Comparison of ENCODE assay signal across 8 cellular contexts in the genomic region with DNA sequence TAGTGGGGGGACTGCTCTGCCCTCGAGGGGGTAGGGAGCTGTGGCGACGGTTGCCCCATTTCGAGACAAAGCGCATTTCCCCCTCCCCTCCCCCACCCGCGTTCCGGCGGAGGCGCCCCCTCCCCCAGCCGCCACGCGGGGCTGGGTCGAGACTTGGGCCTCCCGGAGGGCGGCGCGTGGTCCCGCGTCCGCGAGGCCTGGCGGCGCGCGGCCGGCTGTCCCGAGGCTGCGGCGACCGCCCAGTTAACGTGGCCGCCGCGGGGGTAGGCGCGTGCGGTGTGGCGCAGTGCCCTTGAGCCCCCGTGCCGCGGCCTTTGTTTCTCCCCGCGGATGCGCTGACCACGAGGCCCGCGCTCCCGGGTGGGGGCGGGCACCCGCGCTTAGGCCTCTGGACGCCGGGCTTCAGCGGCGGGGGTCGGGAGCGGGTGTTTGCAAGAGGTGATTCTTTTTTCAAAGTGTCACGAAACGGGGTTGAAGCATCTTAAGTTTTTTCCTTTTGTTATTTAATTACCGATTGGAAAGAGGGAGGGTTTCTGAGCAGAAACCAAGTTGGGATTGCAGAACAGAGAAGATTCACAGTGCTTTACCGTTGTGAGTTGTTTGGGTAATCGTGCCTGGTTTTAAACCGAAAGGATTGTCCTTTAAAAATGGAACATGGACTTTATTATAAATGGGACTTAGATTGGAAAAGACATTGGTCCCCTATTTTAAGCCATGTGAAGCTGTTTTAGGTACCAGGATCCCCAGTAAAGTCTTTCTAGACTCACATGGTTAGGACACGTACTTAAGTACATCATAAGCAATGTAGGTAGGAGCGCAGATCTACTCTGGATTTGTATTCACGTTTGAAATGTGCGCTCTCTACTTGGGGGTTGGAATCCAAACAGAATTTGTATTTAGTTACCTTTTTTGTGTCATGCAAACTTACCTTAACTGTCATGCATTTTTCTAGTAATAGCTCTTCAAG. TPM values are rescaled to one million over a fixed set of nuclear protein-coding genes. Genes with fewer than 3 reads are reported as not detected.
A peak's percentile ranks its signal among the peaks of the same experiment; 100 is the strongest.
DNase-seq lines count a peak whose midpoint lies in the region; ATAC-seq and TF ChIP-seq lines count a peak whose summit lies in the region.

No MANE protein-coding gene starts in this region.

- no peak overlapping the region for H2AFZ ChIP-seq in Karpas-422 (ENCODE audit: low read length)

- no peak for TF ChIP-seq POLR2A in lower leg skin (IDR thresholded peaks at IDR 0.05)

- peak overlapping the region; percentile 95 for H3K27ac ChIP-seq in Karpas-422 (ENCODE audit: low read length)

- ATAC-seq in GM18907 (IDR thresholded peaks at IDR 0.05; ENCODE audit: unreplicated experiment) (peak; percentile 5), GM18870 (IDR thresholded peaks at IDR 0.05; ENCODE audit: unreplicated experiment) (no peak)

- no peaks in the 10 kb centered on the region for H3K9me3 ChIP-seq in Karpas-422 (ENCODE audit: low read length)

- peaks cover 56% of the 10 kb centered on the region for H3K4me1 ChIP-seq in Karpas-422 (ENCODE audit: low read length)

- 2% methylated on average over 26 to 27 of the region's 68 CpGs for WGBS in lower leg skin, 2 donors

- peaks cover 88% of the 10 kb centered on the region for H3K79me2 ChIP-seq in Karpas-422 (ENCODE audit: low read length)

- no peak for TF ChIP-seq CTCF in lower leg skin (IDR thresholded peaks at IDR 0.05)

- no peaks in the 10 kb centered on the region for H3K27me3 Mint-ChIP-seq in dendritic cell treated with granulocyte-macrophage colony-stimulating factor and Interleukin-4, amounts not matched to agents 40 ng/mL and 50 ng/mL, for 4 days

- peaks cover 33% of the 10 kb centered on the region for H3K4me1 Mint-ChIP-seq in dendritic cell treated with granulocyte-macrophage colony-stimulating factor and Interleukin-4, amounts not matched to agents 40 ng/mL and 50 ng/mL, for 4 days (ENCODE audit: low read depth)

- intact Hi-C loops in dendritic cell treated with granulocyte-macrophage colony-stimulating factor and Interleukin-4, amounts not matched to agents 40 ng/mL and 50 ng/mL, for 4 days (cut with micrococcal nuclease) = loop anchor here (2.0 to 5.0 kb wide), 4 partner anchors 90 to 305 kb away; a partner anchor contains a TSS
- intact Hi-C loops in lower leg skin (cut with DNase I; ENCODE audit: low total_unique reads) = loop anchor here (10.0 kb wide), 1 partner anchor 962 kb away; a partner anchor contains a TSS

- peaks cover 60% of the 10 kb centered on the region for H3K36me3 ChIP-seq in Karpas-422 (ENCODE audit: insufficient read depth, low read length)

- H3K4me3 Mint-ChIP-seq in dendritic cell treated with granulocyte-macrophage colony-stimulating factor and Interleukin-4, amounts not matched to agents 40 ng/mL and 50 ng/mL, for 4 days = peak overlapping the region; percentile 82

- peak overlapping the region; percentile 90 for H3K4me3 ChIP-seq in Karpas-422 (ENCODE audit: low read length)
- H3K4me3 ChIP-seq in lower leg skin (ENCODE audit: low read depth, poor library complexity, severe bottlenecking) = peak overlapping the region; percentile 95

- H3K9ac ChIP-seq in Karpas-422 (ENCODE audit: low read length) = peak overlapping the region; percentile 98

- peak; percentile 15 for DNase-seq in 8988T
- peak; percentile 78 for DNase-seq in Karpas-422
- DNase-seq in activated CD4-positive, alpha-beta T cell treated with anti-CD3 and anti-CD28 coated beads for 24 hours (ENCODE audit: low read depth in 2 of 2) = peak; percentile 45 to 51
- DNase-seq in lower leg skin (ENCODE audit: low spot score in 2 of 2) = peak; percentile 49 to 88
- peak; percentile 73 for DNase-seq in stimulated activated CD4-positive, alpha-beta T cell treated with anti-CD3 and anti-CD28 coated beads, Interleukin-4, amount 100 ng/mL, for 1 hour

- H3K9me2 ChIP-seq in Karpas-422 (replicated peaks; ENCODE audit: insufficient read depth, low read length) = no peaks in the 10 kb centered on the region

- H3K27me3 ChIP-seq in Karpas-422 (ENCODE audit: low read length) = no peaks in the 10 kb centered on the region

- peaks cover 66% of the 10 kb centered on the region for H4K20me1 ChIP-seq in Karpas-422 (ENCODE audit: insufficient read depth, low read depth, low read length)

- H3K9me3 Mint-ChIP-seq in dendritic cell treated with granulocyte-macrophage colony-stimulating factor and Interleukin-4, amounts not matched to agents 40 ng/mL and 50 ng/mL, for 4 days = no peaks in the 10 kb centered on the region

- peaks cover 72% of the 10 kb centered on the region for H3K36me3 Mint-ChIP-seq in dendritic cell treated with granulocyte-macrophage colony-stimulating factor and Interleukin-4, amounts not matched to agents 40 ng/mL and 50 ng/mL, for 4 days (ENCODE audit: low read depth)

- H3K27ac Mint-ChIP-seq in dendritic cell treated with granulocyte-macrophage colony-stimulating factor and Interleukin-4, amounts not matched to agents 40 ng/mL and 50 ng/mL, for 4 days = peak overlapping the region; percentile 100

- H3K4me2 ChIP-seq in Karpas-422 (ENCODE audit: low read depth, low read length, poor library complexity, severe bottlenecking) = peak overlapping the region; percentile 73

RNA-seq across cellular contexts. Expression of a gene that starts 0.8 kb away (rescaled TPM):
- total RNA-seq in Karpas-422 (2014; rRNA removed; shearing (Covaris generic); ENCODE audit: low replicate concordance) = 111 and 168 TPM in 2 replicates
- total RNA-seq in lower leg skin = 10 to 100 TPM; 43.1 to 60.5 (median 51.9) TPM

RNA-seq across cellular contexts. Expression of a gene that starts 1.8 kb away (rescaled TPM):
- 145 and 197 TPM in 2 replicates for total RNA-seq in Karpas-422 (2014; rRNA removed; shearing (Covaris generic); ENCODE audit: low replicate concordance)
- total RNA-seq in lower leg skin = 100 to 1,000 TPM in 2 of 4 donors, 10 to 100 TPM in 2; 78.1 to 133 (median 99.4) TPM

RNA-seq across cellular contexts. Expression of a gene that starts 50.3 kb away (rescaled TPM):
- total RNA-seq in Karpas-422 (2014; rRNA removed; shearing (Covaris generic); ENCODE audit: low replicate concordance) = not detected in 2 replicates
- total RNA-seq in lower leg skin = 10 to 100 TPM; 37.9 to 59.1 (median 45.0) TPM

Comparison
In these comparisons a context has a peak if more than half of its experiments do, and no peak if none do; other contexts are left out.
1. DNase-seq: peak in every context shown above with its lines; median percentile 78 in Karpas-422; 73 in stimulated activated CD4-positive, alpha-beta T cell treated with anti-CD3 and anti-CD28 coated beads, Interleukin-4, amount 100 ng/mL, for 1 hour; 68 in lower leg skin; 48 in activated CD4-positive, alpha-beta T cell treated with anti-CD3 and anti-CD28 coated beads for 24 hours; 15 in 8988T.
2. RNA of a gene that starts 50.3 kb away (total RNA-seq): 37.9 to 59.1 TPM in lower leg skin; not detected in Karpas-422; every median in the first group is over 10 times any median in the second.